In genomic region chr11:119317592-119318239, GRCh38 we compare ENCODE assay signal across 9 cellular contexts.
DNase-seq lines count a peak whose midpoint lies in the region; ATAC-seq and TF ChIP-seq lines count a peak whose summit lies in the region.
"Had no signal": no experiment of that assay in that cellular context is flagged by ENCODE, and none has a peak within 500 bp of the region (broad histone marks: within the 10 kb centered on the region; RNA-seq: fewer than 3 reads in every experiment).

No MANE protein-coding gene starts in this region.

- no peak overlapping the region for H3K4me2 ChIP-seq in parathyroid adenoma (ENCODE audit: low read length)

- TF ChIP-seq CTCF in AG10803 (conservative IDR thresholded peaks at IDR 0.05; ENCODE audit: low read length) (no peak), NB4 (IDR thresholded peaks at IDR 0.05; ENCODE audit: low read depth, low read length) (no peak), parathyroid adenoma (IDR thresholded peaks at IDR 0.05) (no peak)

- no peak overlapping the region for H2AFZ ChIP-seq in parathyroid adenoma

- no peaks in the 10 kb centered on the region for H3K9me3 ChIP-seq in parathyroid adenoma (ENCODE audit: control insufficient read depth, low read length)
- H3K9me3 ChIP-seq: pancreas had no signal

- no peak for ATAC-seq in GM18519 (IDR thresholded peaks at IDR 0.05; ENCODE audit: low FRiP score, unreplicated experiment)

- no peaks in the 10 kb centered on the region for H3K79me2 ChIP-seq in parathyroid adenoma

- H3K4me3 ChIP-seq in AG10803 (ENCODE audit: low read length) (peak overlapping the region; percentile 27; the same call in 1 of the 2 replicates), NB4 (ENCODE audit: low read depth, low read length) (peak overlapping the region; percentile 46), parathyroid adenoma (ENCODE audit: low read depth, low read length) (no peak overlapping the region)

- DNase-seq in AG10803 (ENCODE audit: low read depth) (no peak), NB4 (ENCODE audit: low read depth) (no peak), epithelial cell of prostate (ENCODE audit: low read depth, low spot score) (no peak), CD1c-positive myeloid dendritic cell (ENCODE audit: extremely low spot score) (no peak), retina (no peak)
- DNase-seq in stimulated activated CD4-positive, alpha-beta T cell treated with anti-CD3 and anti-CD28 coated beads, Interleukin-15, amount 100 ng/mL, for 24 hours = no peak

- H3K27ac ChIP-seq in epithelial cell of prostate = peak overlapping the region; percentile 84
- H3K27ac ChIP-seq in parathyroid adenoma = peak overlapping the region; percentile 49

- peaks cover 4% of the 10 kb centered on the region for H3K4me1 ChIP-seq in parathyroid adenoma

- TF ChIP-seq POLR2A in NB4 (IDR thresholded peaks at IDR 0.05; ENCODE audit: extremely low read depth, insufficient read length) = no peak

- H3K36me3 ChIP-seq in parathyroid adenoma (ENCODE audit: control insufficient read depth, insufficient read depth, low read length) = no peaks in the 10 kb centered on the region
- H3K36me3 ChIP-seq: pancreas had no signal

- no peaks in the 10 kb centered on the region for H3K27me3 ChIP-seq in parathyroid adenoma (ENCODE audit: control insufficient read depth, insufficient read depth, low read length)

- H3K9ac ChIP-seq in parathyroid adenoma = no peak overlapping the region
